Comparison of ENCODE assay signal across 25 cellular contexts in genomic region chr13:113338451-113338850, GRCh38. TPM values are rescaled to one million over a fixed set of nuclear protein-coding genes. Genes with fewer than 3 reads are reported as not detected.
"Had no signal": no experiment of that assay in that cellular context is flagged by ENCODE, and none has a peak within 500 bp of the region (broad histone marks: within the 10 kb centered on the region; RNA-seq: fewer than 3 reads in every experiment).

No MANE protein-coding gene starts in this region.

- H3K36me3 Mint-ChIP-seq: naive B cell; natural killer cell treated with Interleukin-12 subunit alpha and Interleukin-12 subunit beta and Interleukin-15 and Interleukin-18, amount 100 ng/mL, for 72 hours; stimulated activated naive B cell treated with anti-CD40 and anti-IgM and Interleukin-4, amounts not matched to agents 10 μg/mL and 1 μg/mL and 100 μg/mL, for 72 hours had no signal

- H3K4me3 Mint-ChIP-seq: mesothelial cell of epicardium; naive B cell; natural killer cell treated with Interleukin-12 subunit alpha and Interleukin-12 subunit beta and Interleukin-15 and Interleukin-18, amount 100 ng/mL, for 72 hours; neural crest cell; stimulated activated naive B cell treated with anti-CD40 and anti-IgM and Interleukin-4, amounts not matched to agents 10 μg/mL and 1 μg/mL and 100 μg/mL, for 72 hours; stimulated activated naive CD8-positive, alpha-beta T cell treated with anti-CD3 and anti-CD28 coated beads, Interleukin-15, Interleukin-2, amounts not matched to agents 100 ng/mL and 50 ng/mL, for 24 hours had no signal

- H3K9me3 ChIP-seq: esophagus squamous epithelium, heart right ventricle, mucosa of descending colon, prostate gland, sigmoid colon, transverse colon, vagina had no signal

- H3K27ac Mint-ChIP-seq: mesothelial cell of epicardium; naive B cell; natural killer cell treated with Interleukin-12 subunit alpha and Interleukin-12 subunit beta and Interleukin-15 and Interleukin-18, amount 100 ng/mL, for 72 hours; stimulated activated naive B cell treated with anti-CD40 and anti-IgM and Interleukin-4, amounts not matched to agents 10 μg/mL and 1 μg/mL and 100 μg/mL, for 72 hours; stimulated activated naive CD8-positive, alpha-beta T cell treated with anti-CD3 and anti-CD28 coated beads, Interleukin-15, Interleukin-2, amounts not matched to agents 100 ng/mL and 50 ng/mL, for 24 hours had no signal

- ATAC-seq: mucosa of descending colon; natural killer cell treated with Interleukin-12 subunit alpha and Interleukin-12 subunit beta and Interleukin-15 and Interleukin-18, amount 100 ng/mL, for 72 hours; right cardiac atrium; stimulated activated naive B cell treated with anti-CD40 and anti-IgM and Interleukin-4, amounts not matched to agents 10 μg/mL and 1 μg/mL and 100 μg/mL, for 72 hours had no signal

- H3K36me3 ChIP-seq: heart right ventricle, vagina had no signal

- H3K4me1 ChIP-seq: esophagus squamous epithelium, heart right ventricle, prostate gland, sigmoid colon, transverse colon, vagina had no signal

- H3K4me3 ChIP-seq: coronary artery, esophagus squamous epithelium, heart right ventricle, mucosa of descending colon, prostate gland, sigmoid colon, transverse colon, vagina had no signal

- H3K9me3 Mint-ChIP-seq: mesothelial cell of epicardium; naive B cell; natural killer cell treated with Interleukin-12 subunit alpha and Interleukin-12 subunit beta and Interleukin-15 and Interleukin-18, amount 100 ng/mL, for 72 hours; neural crest cell; stimulated activated naive B cell treated with anti-CD40 and anti-IgM and Interleukin-4, amounts not matched to agents 10 μg/mL and 1 μg/mL and 100 μg/mL, for 72 hours; stimulated activated naive CD8-positive, alpha-beta T cell treated with anti-CD3 and anti-CD28 coated beads, Interleukin-15, Interleukin-2, amounts not matched to agents 100 ng/mL and 50 ng/mL, for 24 hours had no signal

- H3K27ac ChIP-seq: coronary artery, esophagus squamous epithelium, heart right ventricle, prostate gland, sigmoid colon, transverse colon, vagina had no signal

- H3K4me1 Mint-ChIP-seq: mesothelial cell of epicardium; naive B cell; neural crest cell; stimulated activated naive B cell treated with anti-CD40 and anti-IgM and Interleukin-4, amounts not matched to agents 10 μg/mL and 1 μg/mL and 100 μg/mL, for 72 hours had no signal

- DNase-seq: dermis blood vessel endothelial cell; effector memory CD4-positive, alpha-beta T cell; erythroblast; esophagus squamous epithelium; foreskin melanocyte; glutamatergic neuron; heart right ventricle; hippocampal formation; kidney glomerular epithelial cell; left colon; mesenchymal stem cell; mucosa of descending colon; naive B cell; right cardiac atrium; sigmoid colon; stimulated activated CD4-positive, alpha-beta T cell treated with anti-CD3 and anti-CD28 coated beads, Interleukin-4, amount 100 ng/mL, for 4 hours; stimulated activated naive B cell treated with anti-CD40 and anti-IgM and Interleukin-4, amounts not matched to agents 10 μg/mL and 1 μg/mL and 100 μg/mL, for 72 hours; transverse colon had no signal

- H3K27me3 ChIP-seq: esophagus squamous epithelium, heart right ventricle, sigmoid colon, transverse colon, vagina had no signal

RNA-seq across cellular contexts. Expression of gene GRTP1, which starts 25.5 kb away (rescaled TPM):
- total RNA-seq: natural killer cell treated with Interleukin-12 subunit alpha and Interleukin-12 subunit beta and Interleukin-15 and Interleukin-18, amount 100 ng/mL, for 72 hours had no signal
